In the genomic region with DNA sequence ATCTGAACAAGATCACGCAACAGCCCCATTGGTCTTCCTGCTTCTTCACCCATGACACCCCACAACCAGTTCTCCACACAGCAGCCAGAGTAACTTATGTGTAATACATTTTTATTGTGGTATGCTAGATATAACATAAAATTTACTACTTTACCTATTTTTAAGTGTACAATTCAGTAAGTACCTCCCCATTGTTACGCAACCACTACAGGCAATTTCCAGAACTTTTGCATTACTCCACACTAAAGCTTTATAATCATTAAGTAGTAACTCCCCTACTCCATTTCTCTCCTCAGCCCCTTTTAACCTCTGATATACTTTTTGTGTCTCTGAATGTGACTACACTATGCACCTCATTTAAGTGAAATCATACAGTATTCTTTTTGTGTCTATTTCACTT, we compare ENCODE assay signal across 24 cellular contexts.
"Had no signal": no experiment of that assay in that cellular context is flagged by ENCODE, and none has a peak within 500 bp of the region (broad histone marks: within the 10 kb centered on the region; RNA-seq: fewer than 3 reads in every experiment).

No MANE protein-coding gene starts in this region.

- FAIRE-seq: pancreas, small intestine had no signal

- DNase-seq: naive thymus-derived CD8-positive, alpha-beta T cell; nephron progenitor cell; nucleus accumbens; pancreas; right cardiac atrium; sigmoid colon; small intestine; stimulated activated CD4-positive, alpha-beta T cell treated with anti-CD3 and anti-CD28 coated beads, Interleukin-15, amount 100 ng/mL, for 24 hours; stimulated activated CD4-positive, alpha-beta T cell treated with anti-CD3 and anti-CD28 coated beads, Interleukin-2, amount 100 ng/mL, for 24 hours; stimulated activated CD4-positive, alpha-beta T cell treated with anti-CD3 and anti-CD28 coated beads, Interleukin-2, amount 100 ng/mL, for 48 hours; stimulated activated CD4-positive, alpha-beta T cell treated with anti-CD3 and anti-CD28 coated beads, Interleukin-4, amount 100 ng/mL, for 24 hours; stimulated activated naive B cell treated with anti-CD40 and anti-IgM and Interleukin-4, amounts not matched to agents 10 μg/mL and 1 μg/mL and 100 μg/mL, for 72 hours; stimulated activated naive CD4-positive, alpha-beta T cell treated with Interleukin-2 at 50 U/mL for 16 hours; stomach; thyroid gland; trophoblast cell; upper lobe of left lung had no signal

- H3K4me1 ChIP-seq: pancreas, prostate gland, stomach, thyroid gland, upper lobe of left lung, vagina had no signal

- H3K4me3 ChIP-seq: pancreas, prostate gland, sigmoid colon, stomach, thoracic aorta, thyroid gland, tibial nerve, upper lobe of left lung, vagina had no signal

- H3K27ac ChIP-seq: neutrophil, pancreas, prostate gland, sigmoid colon, stomach, thoracic aorta, thyroid gland, tibial nerve, upper lobe of left lung, vagina had no signal

- H3K9me3 ChIP-seq: neutrophil, pancreas, prostate gland, stomach, thoracic aorta, thyroid gland, tibial nerve, upper lobe of left lung, vagina had no signal

- ATAC-seq: naive thymus-derived CD8-positive, alpha-beta T cell; natural killer cell treated with Interleukin-12 subunit alpha and Interleukin-12 subunit beta and Interleukin-15 and Interleukin-18, amount 100 ng/mL, for 72 hours; pancreas; right cardiac atrium; stimulated activated effector memory CD8-positive, alpha-beta T cell treated with anti-CD3 and anti-CD28 coated beads, Interleukin-12 subunit alpha, Interleukin-12 subunit beta, amount 100 ng/mL, for 72 hours; stimulated activated naive B cell treated with anti-CD40 and anti-IgM and Interleukin-4, amounts not matched to agents 10 μg/mL and 1 μg/mL and 100 μg/mL, for 72 hours had no signal

- H3K27me3 ChIP-seq: neutrophil, thyroid gland, tibial nerve, upper lobe of left lung, vagina had no signal

- H3K36me3 ChIP-seq: neutrophil, pancreas, prostate gland, sigmoid colon, stomach, thoracic aorta, thyroid gland, tibial nerve, upper lobe of left lung, vagina had no signal
